1 cellular context compared by ENCODE assay signal in the genomic region with DNA sequence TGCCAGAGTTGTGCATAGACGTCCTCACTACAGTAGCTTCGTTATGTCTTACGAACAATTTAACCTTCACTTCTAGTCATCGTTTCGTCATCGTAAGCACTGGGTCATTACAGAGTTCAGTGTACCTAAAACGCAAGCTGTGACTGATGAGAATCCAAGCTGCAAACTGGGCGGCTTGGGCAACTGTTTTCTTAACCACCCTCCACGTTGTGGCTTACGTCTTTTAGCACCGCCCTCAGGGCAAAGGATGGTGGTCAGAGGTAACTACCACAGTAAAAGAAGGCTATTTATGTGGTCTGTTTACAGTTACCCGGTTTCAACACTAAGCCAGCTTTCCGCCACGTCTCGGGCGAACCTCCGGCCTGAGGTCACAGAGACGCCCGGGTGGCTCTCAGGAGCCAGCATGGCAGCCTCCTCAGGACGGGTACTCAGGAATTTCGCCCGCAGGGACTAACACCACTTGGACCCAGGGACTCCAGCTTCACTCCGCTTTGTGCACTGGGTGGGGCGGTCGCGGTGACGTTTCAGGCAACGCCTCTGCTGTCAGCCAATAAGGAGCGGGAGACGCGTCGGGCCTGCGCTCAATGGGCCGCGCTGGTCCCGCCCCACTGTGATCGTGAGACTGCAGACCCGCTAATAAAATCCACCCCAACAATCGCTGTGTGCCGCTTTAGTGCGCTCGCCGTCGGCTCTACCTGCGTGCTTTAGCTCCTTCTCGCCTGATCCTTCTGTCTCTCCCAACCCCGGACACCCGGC.
A peak's percentile ranks its signal among the peaks of the same experiment; 100 is the strongest.
TF ChIP-seq lines count a peak whose summit lies in the region.

TSS of gene CTH (plus strand) at position 665 of the 756 bp plus-strand sequence. CDS start 148 bp downstream, outside the sequence.

TF ChIP-seq in GM12878, 131 proteins besides CTCF, POLR2A, EP300 and RAD21 (continued from another document and continues in another):
- TF ChIP-seq, protein P1, sequence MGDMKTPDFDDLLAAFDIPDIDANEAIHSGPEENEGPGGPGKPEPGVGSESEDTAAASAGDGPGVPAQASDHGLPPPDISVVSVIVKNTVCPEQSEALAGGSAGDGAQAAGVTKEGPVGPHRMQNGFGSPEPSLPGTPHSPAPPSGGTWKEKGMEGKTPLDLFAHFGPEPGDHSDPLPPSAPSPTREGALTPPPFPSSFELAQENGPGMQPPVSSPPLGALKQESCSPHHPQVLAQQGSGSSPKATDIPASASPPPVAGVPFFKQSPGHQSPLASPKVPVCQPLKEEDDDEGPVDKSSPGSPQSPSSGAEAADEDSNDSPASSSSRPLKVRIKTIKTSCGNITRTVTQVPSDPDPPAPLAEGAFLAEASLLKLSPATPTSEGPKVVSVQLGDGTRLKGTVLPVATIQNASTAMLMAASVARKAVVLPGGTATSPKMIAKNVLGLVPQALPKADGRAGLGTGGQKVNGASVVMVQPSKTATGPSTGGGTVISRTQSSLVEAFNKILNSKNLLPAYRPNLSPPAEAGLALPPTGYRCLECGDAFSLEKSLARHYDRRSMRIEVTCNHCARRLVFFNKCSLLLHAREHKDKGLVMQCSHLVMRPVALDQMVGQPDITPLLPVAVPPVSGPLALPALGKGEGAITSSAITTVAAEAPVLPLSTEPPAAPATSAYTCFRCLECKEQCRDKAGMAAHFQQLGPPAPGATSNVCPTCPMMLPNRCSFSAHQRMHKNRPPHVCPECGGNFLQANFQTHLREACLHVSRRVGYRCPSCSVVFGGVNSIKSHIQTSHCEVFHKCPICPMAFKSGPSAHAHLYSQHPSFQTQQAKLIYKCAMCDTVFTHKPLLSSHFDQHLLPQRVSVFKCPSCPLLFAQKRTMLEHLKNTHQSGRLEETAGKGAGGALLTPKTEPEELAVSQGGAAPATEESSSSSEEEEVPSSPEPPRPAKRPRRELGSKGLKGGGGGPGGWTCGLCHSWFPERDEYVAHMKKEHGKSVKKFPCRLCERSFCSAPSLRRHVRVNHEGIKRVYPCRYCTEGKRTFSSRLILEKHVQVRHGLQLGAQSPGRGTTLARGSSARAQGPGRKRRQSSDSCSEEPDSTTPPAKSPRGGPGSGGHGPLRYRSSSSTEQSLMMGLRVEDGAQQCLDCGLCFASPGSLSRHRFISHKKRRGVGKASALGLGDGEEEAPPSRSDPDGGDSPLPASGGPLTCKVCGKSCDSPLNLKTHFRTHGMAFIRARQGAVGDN (IDR thresholded peaks at IDR 0.05): 0 out of 2 replicates have a peak, but pooled peaks have one; percentile 4
- TF ChIP-seq CEBPB (IDR thresholded peaks at IDR 0.05; ENCODE audit: borderline replicate concordance in 1 of 2, low read depth in 2 of 2, low read length in 2 of 2) (no peak), ZNF217 (IDR thresholded peaks at IDR 0.05) (no peak), YY1 (IDR thresholded peaks at IDR 0.05; ENCODE audit: low read depth, low read length) (0 out of 2 replicates have a peak, but pooled peaks have one; percentile 24), HDGF (IDR thresholded peaks at IDR 0.05) (peak; percentile 23; the same call in 1 of the 2 replicates), CHD4 (IDR thresholded peaks at IDR 0.05) (no peak), TAF1 (IDR thresholded peaks at IDR 0.05; ENCODE audit: borderline replicate concordance, low read depth, low read length) (peak; percentile 71; the same call in 1 of the 2 replicates), JUND (IDR thresholded peaks at IDR 0.05; ENCODE audit: low read depth, low read length) (no peak), BMI1 (IDR thresholded peaks at IDR 0.05; ENCODE audit: borderline replicate concordance) (no peak), KDM1A (IDR thresholded peaks at IDR 0.05; ENCODE audit: borderline replicate concordance) (no peak), MYB (IDR thresholded peaks at IDR 0.05; ENCODE audit: borderline replicate concordance, low read depth, low read length) (no peak), TCF12 (IDR thresholded peaks at IDR 0.05; ENCODE audit: low read depth, low read length) (peak; percentile 7; the same call in 1 of the 2 replicates), HCFC1 (IDR thresholded peaks at IDR 0.05; ENCODE audit: low read length) (no peak), HDAC6 (IDR thresholded peaks at IDR 0.05; ENCODE audit: unreplicated experiment) (no peak), EGR1 (IDR thresholded peaks at IDR 0.05; ENCODE audit: borderline replicate concordance in 1 of 2, low read depth in 2 of 2, low read length in 2 of 2) (no peak), DPF2 (IDR thresholded peaks at IDR 0.05) (0 out of 2 replicates have a peak, but pooled peaks have one; percentile 56), ETV6 (conservative IDR thresholded peaks at IDR 0.05 in 1 of 2, IDR thresholded peaks at IDR 0.05 in 1 of 2; ENCODE audit: borderline replicate concordance in 1 of 2, low read depth in 1 of 2) (no peak), SMAD5 (IDR thresholded peaks at IDR 0.05; ENCODE audit: low read depth) (no peak), FOXM1 (IDR thresholded peaks at IDR 0.05; ENCODE audit: low read depth, low read length) (no peak), JUNB (IDR thresholded peaks at IDR 0.05) (no peak), REST (IDR thresholded peaks at IDR 0.05; ENCODE audit: low read depth, low read length) (no peak), CUX1 (IDR thresholded peaks at IDR 0.05; ENCODE audit: insufficient replicate concordance, low read depth, low read length) (no peak), TARDBP (IDR thresholded peaks at IDR 0.05; ENCODE audit: borderline replicate concordance) (no peak), KAT2A (conservative IDR thresholded peaks at IDR 0.05; ENCODE audit: control insufficient read depth, low read depth, low read length) (no peak), SUPT20H (IDR thresholded peaks at IDR 0.05; ENCODE audit: borderline replicate concordance, control insufficient read depth, low read depth, low read length) (no peak), ZNF592 (IDR thresholded peaks at IDR 0.05) (no peak), CREM (IDR thresholded peaks at IDR 0.05; ENCODE audit: low read depth) (peak; percentile 89)
- TF ChIP-seq, protein P2, sequence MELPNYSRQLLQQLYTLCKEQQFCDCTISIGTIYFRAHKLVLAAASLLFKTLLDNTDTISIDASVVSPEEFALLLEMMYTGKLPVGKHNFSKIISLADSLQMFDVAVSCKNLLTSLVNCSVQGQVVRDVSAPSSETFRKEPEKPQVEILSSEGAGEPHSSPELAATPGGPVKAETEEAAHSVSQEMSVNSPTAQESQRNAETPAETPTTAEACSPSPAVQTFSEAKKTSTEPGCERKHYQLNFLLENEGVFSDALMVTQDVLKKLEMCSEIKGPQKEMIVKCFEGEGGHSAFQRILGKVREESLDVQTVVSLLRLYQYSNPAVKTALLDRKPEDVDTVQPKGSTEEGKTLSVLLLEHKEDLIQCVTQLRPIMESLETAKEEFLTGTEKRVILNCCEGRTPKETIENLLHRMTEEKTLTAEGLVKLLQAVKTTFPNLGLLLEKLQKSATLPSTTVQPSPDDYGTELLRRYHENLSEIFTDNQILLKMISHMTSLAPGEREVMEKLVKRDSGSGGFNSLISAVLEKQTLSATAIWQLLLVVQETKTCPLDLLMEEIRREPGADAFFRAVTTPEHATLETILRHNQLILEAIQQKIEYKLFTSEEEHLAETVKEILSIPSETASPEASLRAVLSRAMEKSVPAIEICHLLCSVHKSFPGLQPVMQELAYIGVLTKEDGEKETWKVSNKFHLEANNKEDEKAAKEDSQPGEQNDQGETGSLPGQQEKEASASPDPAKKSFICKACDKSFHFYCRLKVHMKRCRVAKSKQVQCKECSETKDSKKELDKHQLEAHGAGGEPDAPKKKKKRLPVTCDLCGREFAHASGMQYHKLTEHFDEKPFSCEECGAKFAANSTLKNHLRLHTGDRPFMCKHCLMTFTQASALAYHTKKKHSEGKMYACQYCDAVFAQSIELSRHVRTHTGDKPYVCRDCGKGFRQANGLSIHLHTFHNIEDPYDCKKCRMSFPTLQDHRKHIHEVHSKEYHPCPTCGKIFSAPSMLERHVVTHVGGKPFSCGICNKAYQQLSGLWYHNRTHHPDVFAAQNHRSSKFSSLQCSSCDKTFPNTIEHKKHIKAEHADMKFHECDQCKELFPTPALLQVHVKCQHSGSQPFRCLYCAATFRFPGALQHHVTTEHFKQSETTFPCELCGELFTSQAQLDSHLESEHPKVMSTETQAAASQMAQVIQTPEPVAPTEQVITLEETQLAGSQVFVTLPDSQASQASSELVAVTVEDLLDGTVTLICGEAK (IDR thresholded peaks at IDR 0.05; ENCODE audit: borderline replicate concordance): no peak
- TF ChIP-seq, protein P3, sequence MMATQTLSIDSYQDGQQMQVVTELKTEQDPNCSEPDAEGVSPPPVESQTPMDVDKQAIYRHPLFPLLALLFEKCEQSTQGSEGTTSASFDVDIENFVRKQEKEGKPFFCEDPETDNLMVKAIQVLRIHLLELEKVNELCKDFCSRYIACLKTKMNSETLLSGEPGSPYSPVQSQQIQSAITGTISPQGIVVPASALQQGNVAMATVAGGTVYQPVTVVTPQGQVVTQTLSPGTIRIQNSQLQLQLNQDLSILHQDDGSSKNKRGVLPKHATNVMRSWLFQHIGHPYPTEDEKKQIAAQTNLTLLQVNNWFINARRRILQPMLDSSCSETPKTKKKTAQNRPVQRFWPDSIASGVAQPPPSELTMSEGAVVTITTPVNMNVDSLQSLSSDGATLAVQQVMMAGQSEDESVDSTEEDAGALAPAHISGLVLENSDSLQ (IDR thresholded peaks at IDR 0.05): peak; percentile 46; the same call in 1 of the 2 replicates
